15 cellular contexts compared by ENCODE assay signal in genomic region chr11:9738126-9738525, GRCh38.
DNase-seq lines count a peak whose midpoint lies in the region; ATAC-seq and TF ChIP-seq lines count a peak whose summit lies in the region.
"Had no signal": no experiment of that assay in that cellular context is flagged by ENCODE, and none has a peak within 500 bp of the region (broad histone marks: within the 10 kb centered on the region; RNA-seq: fewer than 3 reads in every experiment).

No MANE protein-coding gene starts in this region.

- peak overlapping the region; percentile 52 for H3K27ac Mint-ChIP-seq in T-helper 2 cell treated with Interferon-gamma antibody and Interleukin-4, amounts not matched to agents 5 μg/mL and 100 μg/mL, for 36 hours
- H3K27ac Mint-ChIP-seq in activated B cell treated with CpG ODN at 0.5 μM for 24 hours: peak overlapping the region; percentile 97
- H3K27ac Mint-ChIP-seq in Calu3 (ENCODE audit: unreplicated experiment): no peak overlapping the region
- H3K27ac Mint-ChIP-seq: activated naive CD8-positive, alpha-beta T cell treated with anti-CD3 and anti-CD28 coated beads, Interleukin-2, amount 10 ng/mL, durations not matched to agents 7 days and 5 days had no signal

- no TSS peak for BruUV-seq in Calu3 (replicated peaks; lab: Mats Ljungman, UMichigan)

- H3K27me3 ChIP-seq in lung (ENCODE audit: control insufficient read depth, insufficient read depth) (no peaks in the 10 kb centered on the region), transverse colon (no peaks in the 10 kb centered on the region)
- H3K27me3 ChIP-seq: colonic mucosa, testis had no signal

- WGBS in lung, 2 donors: 27 to 30% methylated on average over 3 of the region's 3 CpGs
- WGBS in transverse colon (ENCODE audit: low coverage in 1 of 2), 2 donors: 44 to 55% methylated on average over 2 to 3 of the region's 3 CpGs

- DNase-seq in T-helper 2 cell treated with Interferon-gamma antibody and Interleukin-4, amounts not matched to agents 5 μg/mL and 100 μg/mL, for 36 hours (ENCODE audit: low spot score): no peak
- DNase-seq in T-helper 2 cell (no peak), activated B cell treated with CpG ODN at 0.5 μM for 24 hours (no peak), lung (ENCODE audit: low spot score) (no peak), transverse colon (peak; percentile 30), retina (no peak), Calu3 (no peak), MV-4-11 (lab: John Stamatoyannopoulos, UW) (no peak)
- DNase-seq: activated CD8-positive, alpha-beta memory T cell treated with anti-CD3 and anti-CD28 coated beads, Interleukin-2, amount 50 U/mL, for 48 hours; activated naive CD8-positive, alpha-beta T cell treated with anti-CD3 and anti-CD28 coated beads, Interleukin-2, amount 10 ng/mL, durations not matched to agents 7 days and 5 days; colonic mucosa; DMS153; NCI-H1105; NCI-H524; testis had no signal

- H3K36me3 ChIP-seq in lung (ENCODE audit: control insufficient read depth in 2 of 2, insufficient read depth in 2 of 2, low read length in 2 of 2) (peaks cover 16 to 18% of the 10 kb centered on the region in 2 donors), transverse colon (peaks cover 0 to 34% (median 12%) of the 10 kb centered on the region in 4 donors)
- H3K36me3 ChIP-seq: colonic mucosa had no signal

- no peak for TF ChIP-seq POLR2A in transverse colon (IDR thresholded peaks at IDR 0.05)

- H3K27ac ChIP-seq in lung (ENCODE audit: low read depth in 1 of 2, low read length in 1 of 2) (peak overlapping the region in 1 of 2 donors; percentile 77), transverse colon (peak overlapping the region in 2 of 4 donors; percentile 4 to 25)
- H3K27ac ChIP-seq: colonic mucosa, testis had no signal

- in situ Hi-C loops in transverse colon (cut with MboI; ENCODE audit: low pct_ligation_motif_present in 1 of 4, low pct_unique_long_range_greater_than_20kb in 1 of 4, low sequenced_read_pairs in 3 of 4): no loop called here

- no peak for TF ChIP-seq EP300 in transverse colon (IDR thresholded peaks at IDR 0.05; ENCODE audit: low read depth)

- no peaks in the 10 kb centered on the region for H3K9me3 ChIP-seq in lung (ENCODE audit: control insufficient read depth in 2 of 2, insufficient read depth in 1 of 2, low read length in 1 of 2)
- H3K9me3 ChIP-seq in transverse colon: no peaks in the 10 kb centered on the region
- H3K9me3 ChIP-seq: colonic mucosa, testis had no signal

- no peaks in the 10 kb centered on the region for H3K27me3 Mint-ChIP-seq in T-helper 2 cell treated with Interferon-gamma antibody and Interleukin-4, amounts not matched to agents 5 μg/mL and 100 μg/mL, for 36 hours (ENCODE audit: low read depth)
- H3K27me3 Mint-ChIP-seq in activated B cell treated with CpG ODN at 0.5 μM for 24 hours (no peaks in the 10 kb centered on the region), Calu3 (ENCODE audit: unreplicated experiment) (no peaks in the 10 kb centered on the region)
- H3K27me3 Mint-ChIP-seq: activated naive CD8-positive, alpha-beta T cell treated with anti-CD3 and anti-CD28 coated beads, Interleukin-2, amount 10 ng/mL, durations not matched to agents 7 days and 5 days had no signal

- H3K4me1 Mint-ChIP-seq in T-helper 2 cell treated with Interferon-gamma antibody and Interleukin-4, amounts not matched to agents 5 μg/mL and 100 μg/mL, for 36 hours (ENCODE audit: low read depth): peaks cover 16% of the 10 kb centered on the region
- H3K4me1 Mint-ChIP-seq in activated B cell treated with CpG ODN at 0.5 μM for 24 hours (peaks cover 78% of the 10 kb centered on the region), Calu3 (ENCODE audit: low read depth, unreplicated experiment) (peaks cover 29% of the 10 kb centered on the region)

- CTCF ChIA-PET in activated B cell treated with CpG ODN at 0.5 μM for 24 hours (lab: Charles Lee): interaction anchor here (0.7 to 3.0 kb wide), 3 partner anchors 10 to 125 kb away, joined by 3 to 20 read pairs (median 12); no protein-coding TSS in a partner anchor
- CTCF ChIA-PET in Calu3 (lab: Charles Lee): no interaction called here

- H3K4me3 ChIP-seq in lung: no peak overlapping the region
- no peak overlapping the region for H3K4me3 ChIP-seq in transverse colon
- H3K4me3 ChIP-seq: colonic mucosa, testis had no signal

- no peak for TF ChIP-seq CTCF in activated B cell treated with CpG ODN at 0.5 μM for 24 hours (IDR thresholded peaks at IDR 0.05)
- TF ChIP-seq CTCF in lung (IDR thresholded peaks at IDR 0.05; ENCODE audit: control extremely low read depth, extremely low read depth): no peak
- no peak for TF ChIP-seq CTCF in transverse colon (IDR thresholded peaks at IDR 0.05)
- TF ChIP-seq CTCF in Calu3 (IDR thresholded peaks at IDR 0.05; ENCODE audit: unreplicated experiment): no peak

- POLR2A ChIA-PET in activated B cell treated with CpG ODN at 0.5 μM for 24 hours (lab: Charles Lee): interaction anchor here (0.7 to 3.9 kb wide), 15 partner anchors 9 to 1088 kb away, joined by 3 to 35 read pairs (median 5); partner anchors contain the start of genes SWAP70 and ZNF143

- H3K9me3 Mint-ChIP-seq in T-helper 2 cell treated with Interferon-gamma antibody and Interleukin-4, amounts not matched to agents 5 μg/mL and 100 μg/mL, for 36 hours: peaks cover 17% of the 10 kb centered on the region
- peaks cover 6% of the 10 kb centered on the region for H3K9me3 Mint-ChIP-seq in activated B cell treated with CpG ODN at 0.5 μM for 24 hours
- H3K9me3 Mint-ChIP-seq in Calu3 (ENCODE audit: low read depth, unreplicated experiment): no peaks in the 10 kb centered on the region

- intact Hi-C loops in activated B cell treated with CpG ODN at 0.5 μM for 24 hours (cut with micrococcal nuclease): loop anchor here (2.0 kb wide), 1 partner anchor 17 kb away; no protein-coding TSS in a partner anchor
- intact Hi-C loops in transverse colon (cut with DNase I; ENCODE audit: low total_unique reads): no loop called here
- intact Hi-C loops in Calu3 (cut with micrococcal nuclease; ENCODE audit: unreplicated experiment): no loop called here

- ATAC-seq in activated B cell treated with CpG ODN at 0.5 μM for 24 hours (ENCODE audit: low read depth) (no peak), lung (ENCODE audit: insufficient read depth, low FRiP score) (peak; percentile 45)

- peaks cover 41% of the 10 kb centered on the region for H3K36me3 Mint-ChIP-seq in T-helper 2 cell treated with Interferon-gamma antibody and Interleukin-4, amounts not matched to agents 5 μg/mL and 100 μg/mL, for 36 hours (ENCODE audit: low read depth)
- H3K36me3 Mint-ChIP-seq in activated B cell treated with CpG ODN at 0.5 μM for 24 hours (ENCODE audit: low read depth) (peaks cover 87% of the 10 kb centered on the region), Calu3 (ENCODE audit: insufficient read depth, unreplicated experiment) (peaks cover 4% of the 10 kb centered on the region)

- H3K4me1 ChIP-seq in lung (ENCODE audit: control insufficient read depth in 2 of 2, insufficient read depth in 2 of 2, low read length in 2 of 2) (peaks cover 3 to 10% of the 10 kb centered on the region in 2 donors), transverse colon (peaks cover 0 to 20% (median 4%) of the 10 kb centered on the region in 4 donors)
- H3K4me1 ChIP-seq: colonic mucosa, testis had no signal

- no peak overlapping the region for H3K4me3 Mint-ChIP-seq in T-helper 2 cell treated with Interferon-gamma antibody and Interleukin-4, amounts not matched to agents 5 μg/mL and 100 μg/mL, for 36 hours
- H3K4me3 Mint-ChIP-seq in activated B cell treated with CpG ODN at 0.5 μM for 24 hours: peak overlapping the region; percentile 45
- no peak overlapping the region for H3K4me3 Mint-ChIP-seq in Calu3 (ENCODE audit: low read depth, unreplicated experiment)
- H3K4me3 Mint-ChIP-seq: activated naive CD8-positive, alpha-beta T cell treated with anti-CD3 and anti-CD28 coated beads, Interleukin-2, amount 10 ng/mL, durations not matched to agents 7 days and 5 days had no signal
